1 cellular context compared by ENCODE assay signal in genomic region chr19:52570005-52570861, GRCh38.
A peak's percentile ranks its signal among the peaks of the same experiment; 100 is the strongest.
TF ChIP-seq lines count a peak whose summit lies in the region.

ZNF701 (plus strand) TSS chr19:52570287; CDS start chr19:52574148, 3,861 bp downstream.

TF ChIP-seq in HepG2, 621 proteins besides CTCF, POLR2A, EP300 and RAD21 (continued from another document and continues in another):
- no peak for TF ChIP-seq ZBTB46 (CRISPR knock-in tag; IDR thresholded peaks at IDR 0.05; ENCODE audit: borderline replicate concordance)
- no peak for TF ChIP-seq SMAD1 (CRISPR knock-in tag; IDR thresholded peaks at IDR 0.05; ENCODE audit: borderline replicate concordance, low read depth)
- 0 out of 2 replicates have a peak, but pooled peaks have one; percentile 27 for TF ChIP-seq ZSCAN31 (CRISPR knock-in tag; IDR thresholded peaks at IDR 0.05; ENCODE audit: low read depth)
- TF ChIP-seq ZNF567 (CRISPR knock-in tag; IDR thresholded peaks at IDR 0.05; ENCODE audit: borderline replicate concordance), result no peak
- 0 out of 2 replicates have a peak, but pooled peaks have one; percentile 38 for TF ChIP-seq ZFP91 (CRISPR knock-in tag; IDR thresholded peaks at IDR 0.05; ENCODE audit: borderline replicate concordance)
- no peak for TF ChIP-seq ZNF83 (CRISPR knock-in tag; IDR thresholded peaks at IDR 0.05; ENCODE audit: borderline replicate concordance)
- TF ChIP-seq ZNF280D (CRISPR knock-in tag; IDR thresholded peaks at IDR 0.05), result no peak
- no peak for TF ChIP-seq ZNF572 (CRISPR knock-in tag; IDR thresholded peaks at IDR 0.05)
- no peak for TF ChIP-seq MED13 (CRISPR knock-in tag; IDR thresholded peaks at IDR 0.05)
- TF ChIP-seq ZFAT (CRISPR knock-in tag; conservative IDR thresholded peaks at IDR 0.05), result no peak
- no peak for TF ChIP-seq REL (CRISPR knock-in tag; conservative IDR thresholded peaks at IDR 0.05)
- peak; percentile 68; the same call in 1 of the 2 replicates for TF ChIP-seq ZNF501 (CRISPR knock-in tag; IDR thresholded peaks at IDR 0.05)
- no peak for TF ChIP-seq ZNF180 (CRISPR knock-in tag; IDR thresholded peaks at IDR 0.05; ENCODE audit: borderline replicate concordance, low read depth)
- no peak for TF ChIP-seq ZNF274 (CRISPR knock-in tag; IDR thresholded peaks at IDR 0.05)
- TF ChIP-seq FOXK2 (IDR thresholded peaks at IDR 0.05), result no peak
- no peak for TF ChIP-seq AFF4 (CRISPR knock-in tag; IDR thresholded peaks at IDR 0.05)
- TF ChIP-seq ZNF333 (CRISPR knock-in tag; IDR thresholded peaks at IDR 0.05; ENCODE audit: borderline replicate concordance), result no peak
- TF ChIP-seq ATF3 (CRISPR knock-in tag; IDR thresholded peaks at IDR 0.05), result no peak
- TF ChIP-seq ZNF740 (CRISPR knock-in tag; IDR thresholded peaks at IDR 0.05), result no peak
- TF ChIP-seq EEA1 (CRISPR knock-in tag; IDR thresholded peaks at IDR 0.05; ENCODE audit: borderline replicate concordance), result no peak
- TF ChIP-seq TRIM22 (IDR thresholded peaks at IDR 0.05), result no peak
- TF ChIP-seq SP5 (CRISPR knock-in tag; IDR thresholded peaks at IDR 0.05; ENCODE audit: borderline replicate concordance, low read depth), result no peak
- no peak for TF ChIP-seq ARHGAP35 (CRISPR knock-in tag; IDR thresholded peaks at IDR 0.05; ENCODE audit: borderline replicate concordance)
- TF ChIP-seq SYNCRIP (IDR thresholded peaks at IDR 0.05; ENCODE audit: insufficient read depth, low read depth, low read length), result no peak
- TF ChIP-seq SKIL (CRISPR knock-in tag; IDR thresholded peaks at IDR 0.05; ENCODE audit: borderline replicate concordance), result no peak
- no peak for TF ChIP-seq ZKSCAN8 (CRISPR knock-in tag; IDR thresholded peaks at IDR 0.05; ENCODE audit: borderline replicate concordance)
- no peak for TF ChIP-seq ZNF556 (CRISPR knock-in tag; IDR thresholded peaks at IDR 0.05; ENCODE audit: borderline replicate concordance)
- TF ChIP-seq ZBTB2 (CRISPR knock-in tag; IDR thresholded peaks at IDR 0.05; ENCODE audit: low read depth), result no peak
- no peak for TF ChIP-seq EED (CRISPR knock-in tag; IDR thresholded peaks at IDR 0.05)
- no peak for TF ChIP-seq ZBTB26 (CRISPR knock-in tag; IDR thresholded peaks at IDR 0.05; ENCODE audit: borderline replicate concordance)
- no peak for TF ChIP-seq TP53 (CRISPR knock-in tag; conservative IDR thresholded peaks at IDR 0.05)
- no peak for TF ChIP-seq SSRP1 (CRISPR knock-in tag; IDR thresholded peaks at IDR 0.05)
- no peak for TF ChIP-seq ZC3H4 (CRISPR knock-in tag; IDR thresholded peaks at IDR 0.05; ENCODE audit: borderline replicate concordance)
- no peak for TF ChIP-seq ZNF101 (CRISPR knock-in tag; IDR thresholded peaks at IDR 0.05; ENCODE audit: borderline replicate concordance, low read depth)
- TF ChIP-seq ZNF296 (CRISPR knock-in tag; conservative IDR thresholded peaks at IDR 0.05), result no peak
- TF ChIP-seq TRAFD1 (CRISPR knock-in tag; IDR thresholded peaks at IDR 0.05; ENCODE audit: borderline replicate concordance), result no peak
- no peak for TF ChIP-seq FOXJ3 (CRISPR knock-in tag; IDR thresholded peaks at IDR 0.05; ENCODE audit: borderline replicate concordance)
- TF ChIP-seq GABPA (IDR thresholded peaks at IDR 0.05; ENCODE audit: low read depth, low read length), result no peak
- TF ChIP-seq GABPA (CRISPR knock-in tag; IDR thresholded peaks at IDR 0.05; ENCODE audit: low read depth), result no peak
- TF ChIP-seq SMARCE1 (IDR thresholded peaks at IDR 0.05; ENCODE audit: borderline replicate concordance), result no peak
- peak; percentile 42; the same call in 1 of the 2 replicates for TF ChIP-seq SPEN (CRISPR knock-in tag; IDR thresholded peaks at IDR 0.05; ENCODE audit: low read depth)
- no peak for TF ChIP-seq KDM4B (CRISPR knock-in tag; IDR thresholded peaks at IDR 0.05)
- no peak for TF ChIP-seq STAG1 (CRISPR knock-in tag; IDR thresholded peaks at IDR 0.05)
- TF ChIP-seq ZNF878 (CRISPR knock-in tag; IDR thresholded peaks at IDR 0.05), result no peak
- peak; percentile 19; the same call in 1 of the 2 replicates for TF ChIP-seq ZNF652 (CRISPR knock-in tag; IDR thresholded peaks at IDR 0.05; ENCODE audit: borderline replicate concordance, low read depth)
- TF ChIP-seq CC2D1A (CRISPR knock-in tag; IDR thresholded peaks at IDR 0.05), result no peak
